In genomic region chr2:96083064-96083889, GRCh38 we compare ENCODE assay signal across 20 cellular contexts. TPM values are rescaled to one million over a fixed set of nuclear protein-coding genes. Genes with fewer than 3 reads are reported as not detected.
DNase-seq lines count a peak whose midpoint lies in the region; ATAC-seq and TF ChIP-seq lines count a peak whose summit lies in the region.
"Had no signal": no experiment of that assay in that cellular context is flagged by ENCODE, and none has a peak within 500 bp of the region (broad histone marks: within the 10 kb centered on the region; RNA-seq: fewer than 3 reads in every experiment).

No MANE protein-coding gene starts in this region.

- peak overlapping the region; percentile 89 for H2BK15ac ChIP-seq in neuronal stem cell (ENCODE audit: low read length)

- H3K79me1 ChIP-seq in neuronal stem cell (ENCODE audit: low read depth, low read length), result no peaks in the 10 kb centered on the region

- H2BK5ac ChIP-seq in neuronal stem cell (ENCODE audit: low read length), result no peak overlapping the region

- TF ChIP-seq CTCF in heart left ventricle (IDR thresholded peaks at IDR 0.05), result no peak
- TF ChIP-seq CTCF in brain microvascular endothelial cell (IDR thresholded peaks at IDR 0.05; ENCODE audit: low read depth, low read length, missing control alignments), result no peak

- peak overlapping the region; percentile 41 for H3K4ac ChIP-seq in neuronal stem cell (ENCODE audit: low read length)

- in situ Hi-C loops in brain microvascular endothelial cell (cut with HindIII; ENCODE audit: low pct_ligation_motif_present, low sequenced_read_pairs), result no loop called here

- 26 to 36% (median 29%) methylated on average over 8 to 9 of the region's 9 CpGs for WGBS in heart left ventricle, 4 donors
- WGBS in neuronal stem cell (ENCODE audit: extremely low coverage in 2 of 2, insufficient read length in 2 of 2, insufficient replicate concordance in 1 of 2), 2 donors, result no CpG with 5 or more reads among the region's 9 CpGs
- 35 to 44% methylated on average over 9 of the region's 9 CpGs for WGBS in aorta, 2 donors

- H3K4me1 ChIP-seq in heart left ventricle, result peaks cover 6 to 41% (median 25%) of the 10 kb centered on the region in 12 donors
- H3K4me1 ChIP-seq in neuronal stem cell (ENCODE audit: control insufficient read depth in 2 of 2, insufficient read depth in 1 of 2, low read depth in 1 of 2, low read length in 2 of 2), result no peaks in the 10 kb centered on the region
- H3K4me1 ChIP-seq in aorta (ENCODE audit: control insufficient read depth in 1 of 2, insufficient read depth in 2 of 2, low read length in 2 of 2), result no peaks in the 10 kb centered on the region

- ATAC-seq in heart left ventricle, result peak; percentile 61 to 91 (median 78)
- peak; percentile 66 for ATAC-seq in aorta (ENCODE audit: low FRiP score)
- ATAC-seq in GM18868 (IDR thresholded peaks at IDR 0.05; ENCODE audit: unreplicated experiment), result no peak
- ATAC-seq: activated CD8-positive, alpha-beta T cell treated with anti-CD3 and anti-CD28 coated beads for 36 hours; activated T-helper 17 cell treated with anti-CD3 and anti-CD28 coated beads, Interleukin-2, amount 50 U/mL, for 72 hours; K562 had no signal

- H3K4me2 ChIP-seq in neuronal stem cell (ENCODE audit: insufficient read depth, low read length, poor library complexity, severe bottlenecking), result no peak overlapping the region

- H3K27me3 ChIP-seq in heart left ventricle, result no peaks in the 10 kb centered on the region
- H3K27me3 ChIP-seq in neuronal stem cell (ENCODE audit: control insufficient read depth in 3 of 3, insufficient read depth in 3 of 3, low read depth in 1 of 3, low read length in 3 of 3), result peaks cover 0 to 3% (median 0%) of the 10 kb centered on the region in 3 experiments
- no peaks in the 10 kb centered on the region for H3K27me3 ChIP-seq in aorta (ENCODE audit: control insufficient read depth in 1 of 2, insufficient read depth in 2 of 2, low read length in 1 of 2)
- H3K27me3 ChIP-seq in brain microvascular endothelial cell (replicated peaks), result no peaks in the 10 kb centered on the region
- H3K27me3 ChIP-seq: cardiac muscle cell had no signal

- TF ChIP-seq POLR2A in heart left ventricle (IDR thresholded peaks at IDR 0.05), result no peak

- no peak overlapping the region for H3K9ac ChIP-seq in neuronal stem cell (ENCODE audit: low read depth, low read length, poor library complexity)

- H3K23ac ChIP-seq in neuronal stem cell (ENCODE audit: low read depth, low read length, poor library complexity), result peak overlapping the region; percentile 65

- peak overlapping the region; percentile 38 for H3K14ac ChIP-seq in neuronal stem cell (ENCODE audit: low read length)

- H4K8ac ChIP-seq in neuronal stem cell (ENCODE audit: low read depth, low read length), result no peak overlapping the region

- H3K27ac ChIP-seq in heart left ventricle (peak overlapping the region; percentile 47 to 85 (median 78)), neuronal stem cell (replicated peaks; ENCODE audit: low read length) (no peak overlapping the region), aorta (ENCODE audit: low read depth in 1 of 2, low read length in 2 of 2) (peak overlapping the region; percentile 19 to 46), brain microvascular endothelial cell (no peak overlapping the region)
- H3K27ac ChIP-seq: cardiac muscle cell had no signal

- no peaks in the 10 kb centered on the region for H3K36me3 ChIP-seq in heart left ventricle
- H3K36me3 ChIP-seq in neuronal stem cell (replicated peaks in 1 of 2; ENCODE audit: control insufficient read depth in 2 of 2, insufficient read depth in 2 of 2, low read length in 2 of 2), result no peaks in the 10 kb centered on the region
- no peaks in the 10 kb centered on the region for H3K36me3 ChIP-seq in aorta (ENCODE audit: control insufficient read depth in 1 of 2, insufficient read depth in 2 of 2, low read length in 1 of 2)
- H3K36me3 ChIP-seq in brain microvascular endothelial cell (replicated peaks), result no peaks in the 10 kb centered on the region
- H3K36me3 ChIP-seq: cardiac muscle cell had no signal

- DNase-seq in activated effector memory CD4-positive, alpha-beta T cell treated with anti-CD3 and anti-CD28 coated beads, Interleukin-2, amount 50 U/mL, for 16 hours, result peak; percentile 57
- no peak for DNase-seq in activated effector memory CD4-positive, alpha-beta T cell treated with Interleukin-2 at 50 U/mL for 16 hours
- DNase-seq in heart left ventricle (peak; percentile 31 to 81 (median 57)), neuronal stem cell (ENCODE audit: low spot score) (no peak), aorta (peak; percentile 75 to 90), brain microvascular endothelial cell (no peak), UCSD-AML1 (lab: John Stamatoyannopoulos, UW; ENCODE audit: unreplicated experiment) (no peak)
- DNase-seq: activated CD8-positive, alpha-beta T cell treated with anti-CD3 and anti-CD28 coated beads for 36 hours; DMS153; GF-D8; HFFc6; NCI-H1694; NCI-H82; OCI-M1; SHP77 treated with DMSO at 0.1 percent for 48 hours had no signal

- H4K91ac ChIP-seq in neuronal stem cell (ENCODE audit: low read depth, low read length, poor library complexity), result no peak overlapping the region

- H2AK5ac ChIP-seq in neuronal stem cell (ENCODE audit: low read depth, low read length), result peak overlapping the region; percentile 81

- peak overlapping the region; percentile 64 for H3K18ac ChIP-seq in neuronal stem cell (ENCODE audit: low read length)

- intact Hi-C loops in heart left ventricle (cut with DNase I), result loop anchor here in 1 of 10 donors (2.0 kb wide), 1 partner anchor 28 kb away; no protein-coding TSS in a partner anchor
- intact Hi-C loops in aorta (cut with DNase I), result no loop called here

- H3K9me3 ChIP-seq in heart left ventricle (no peaks in the 10 kb centered on the region), neuronal stem cell (replicated peaks in 1 of 2; ENCODE audit: control insufficient read depth in 2 of 2, insufficient read depth in 1 of 2, low read depth in 1 of 2, low read length in 2 of 2) (no peaks in the 10 kb centered on the region), aorta (ENCODE audit: control insufficient read depth, low read length) (no peaks in the 10 kb centered on the region)

- no peak overlapping the region for H2BK12ac ChIP-seq in neuronal stem cell (ENCODE audit: low read length)

- H2BK120ac ChIP-seq in neuronal stem cell (ENCODE audit: low read depth, low read length), result no peak overlapping the region

- no peak overlapping the region for H2AFZ ChIP-seq in neuronal stem cell (ENCODE audit: low read length)

- H3K4me3 ChIP-seq in heart left ventricle, result no peak overlapping the region
- no peak overlapping the region for H3K4me3 ChIP-seq in neuronal stem cell (ENCODE audit: low read length in 2 of 2)
- no peak overlapping the region for H3K4me3 ChIP-seq in aorta (ENCODE audit: low read length in 2 of 2)
- H3K4me3 ChIP-seq in brain microvascular endothelial cell (ENCODE audit: low read depth, low read length), result no peak overlapping the region
- H3K4me3 ChIP-seq: cardiac muscle cell, K562 had no signal

RNA-seq across cellular contexts. Expression of gene ADRA2B, which starts 33.1 kb away (rescaled TPM):
- 1 to 10 TPM; 2.2 to 6.1 (median 3.6) TPM for total RNA-seq in heart left ventricle
- polyA plus RNA-seq in heart left ventricle, result 1 to 10 TPM; 1.5 to 3.5 TPM
- polyA plus RNA-seq in neuronal stem cell (2013, experiment 1 of 2), result 3.6 TPM
- 3.7 TPM for polyA plus RNA-seq in neuronal stem cell (2013, experiment 2 of 2)
- total RNA-seq in aorta, result 10 to 100 TPM in 1 of 2 donors, under 1 TPM in 1; 0.81 to 34.0 TPM
- under 1 TPM in 1 of 2 donors, not detected in 1; 0.26 TPM for polyA plus RNA-seq in aorta
- total RNA-seq: HFFc6, K562 had no signal
- polyA plus RNA-seq: K562 had no signal

RNA-seq across cellular contexts. Expression of gene GPAT2, which starts 48.6 kb away (rescaled TPM):
- total RNA-seq in heart left ventricle, result 10 to 100 TPM in 2 of 9 donors, 1 to 10 TPM in 7; 1.7 to 20.2 (median 5.5) TPM
- polyA plus RNA-seq in heart left ventricle, result 1 to 10 TPM; 2.1 to 5.6 TPM
- polyA plus RNA-seq in neuronal stem cell (2013, experiment 1 of 2), result 0.03 TPM
- 0.03 TPM for polyA plus RNA-seq in neuronal stem cell (2013, experiment 2 of 2)
- total RNA-seq in aorta, result 10 to 100 TPM in 1 of 2 donors, 1 to 10 TPM in 1; 4.8 to 16.2 TPM
- polyA plus RNA-seq in aorta, result 1 to 10 TPM in 1 of 2 donors, under 1 TPM in 1; 0.38 to 3.5 TPM

RNA-seq across cellular contexts. Expression of gene ASTL, which starts 55.0 kb away (rescaled TPM):
- total RNA-seq in heart left ventricle, result not detected
- polyA plus RNA-seq in heart left ventricle, result under 1 TPM in 1 of 2 donors, not detected in 1; 0.14 TPM
- polyA plus RNA-seq in neuronal stem cell (2013, experiment 1 of 2), result not detected
- 0.04 TPM for polyA plus RNA-seq in neuronal stem cell (2013, experiment 2 of 2)
- total RNA-seq in aorta, result under 1 TPM; 0.57 to 0.62 TPM
- not detected for polyA plus RNA-seq in aorta
- total RNA-seq: cardiac muscle cell, K562, liver had no signal
- polyA plus RNA-seq: cardiac muscle cell, K562, liver had no signal

Comparison
In these comparisons a context has a peak if more than half of its experiments do, and no peak if none do; other contexts are left out.
1. DNase-seq: peak in activated effector memory CD4-positive, alpha-beta T cell treated with anti-CD3 and anti-CD28 coated beads, Interleukin-2, amount 50 U/mL, for 16 hours (single experiment), heart left ventricle (5 of 5) and aorta (2 of 2); none in activated effector memory CD4-positive, alpha-beta T cell treated with Interleukin-2 at 50 U/mL for 16 hours (single experiment), neuronal stem cell (single experiment), brain microvascular endothelial cell (single experiment) and UCSD-AML1 (single experiment).
2. H3K27ac ChIP-seq: peak in heart left ventricle (12 of 12) and aorta (2 of 2); none in neuronal stem cell (single experiment) and brain microvascular endothelial cell (single experiment).